In genomic region chr13:97432917-97433726, GRCh38 we compare ENCODE assay signal across 8 cellular contexts. TPM values are rescaled to one million over a fixed set of nuclear protein-coding genes. Genes with fewer than 3 reads are reported as not detected.
DNase-seq lines count a peak whose midpoint lies in the region; ATAC-seq and TF ChIP-seq lines count a peak whose summit lies in the region.

No MANE protein-coding gene starts in this region.

- peak overlapping the region; percentile 92 to 97 (median 93) for H3K4me3 Mint-ChIP-seq in T-cell

- no peaks in the 10 kb centered on the region for H3K36me3 ChIP-seq in heart left ventricle
- H3K36me3 ChIP-seq in trophoblast cell (ENCODE audit: control insufficient read depth in 1 of 2, insufficient read depth in 2 of 2, low read length in 2 of 2), result no peaks in the 10 kb centered on the region
- no peaks in the 10 kb centered on the region for H3K36me3 ChIP-seq in transverse colon

- peak; percentile 84 for DNase-seq in GM13976 (ENCODE audit: low spot score)
- peak; percentile 100 for DNase-seq in NCI-H146 (lab: John Stamatoyannopoulos, UW)
- peak; percentile 92 to 100 (median 97) for DNase-seq in T-cell
- DNase-seq in amniotic epithelial cell (ENCODE audit: low read depth), result peak; percentile 100
- peak; percentile 99 for DNase-seq in heart left ventricle
- peak; percentile 100 for DNase-seq in trophoblast cell
- DNase-seq in transverse colon, result peak; percentile 99

- H3K27me3 Mint-ChIP-seq in T-cell, result peaks cover 5 to 7% of the 10 kb centered on the region in 2 donors

- 0% methylated on average over 46 to 50 of the region's 50 CpGs for WGBS in heart left ventricle, 4 donors
- no CpG with 5 or more reads among the region's 50 CpGs for whole genome bisulfite sequencing in trophoblast cell (ENCODE audit: extremely low coverage, insufficient coverage, insufficient read length)
- 7% methylated on average over 50 of the region's 50 CpGs; no CpG with 5 or more reads in 1 of the 2 donors for WGBS in transverse colon (ENCODE audit: low coverage in 1 of 2), 2 donors

- H4K8ac ChIP-seq in trophoblast cell (ENCODE audit: low read depth, low read length), result peak overlapping the region; percentile 90

- intact Hi-C loops in heart left ventricle (cut with DNase I), result loop anchor here in 4 of 10 donors (5.0 to 10.0 kb wide), 11 partner anchors 66 to 372 kb away; partner anchors contain the start of gene MBNL2 (in 3 of the 4)
- intact Hi-C loops in transverse colon (cut with DNase I; ENCODE audit: low total_unique reads), result loop anchor here (5.0 kb wide), 1 partner anchor 136 kb away; no protein-coding TSS in a partner anchor

- peak overlapping the region; percentile 80 for H2BK120ac ChIP-seq in trophoblast cell (ENCODE audit: insufficient read depth, low read length, poor library complexity)

- H2AK5ac ChIP-seq in trophoblast cell (ENCODE audit: low read length), result peak overlapping the region; percentile 35

- peak overlapping the region; percentile 82 for H2AFZ ChIP-seq in trophoblast cell (ENCODE audit: insufficient read depth, low read length, poor library complexity)

- no peak overlapping the region for H2BK12ac ChIP-seq in trophoblast cell (ENCODE audit: low read length)

- peak in 1 of 2 donors; percentile 30 for TF ChIP-seq POLR2A in heart left ventricle (IDR thresholded peaks at IDR 0.05)
- no peak for TF ChIP-seq POLR2A in transverse colon (IDR thresholded peaks at IDR 0.05)

- H3K4me1 ChIP-seq in heart left ventricle, result peaks cover 0 to 43% (median 28%) of the 10 kb centered on the region in 12 donors
- H3K4me1 ChIP-seq in trophoblast cell (ENCODE audit: control insufficient read depth in 1 of 2, insufficient read depth in 2 of 2, low read length in 2 of 2), result no peaks in the 10 kb centered on the region
- peaks cover 7 to 46% (median 38%) of the 10 kb centered on the region in 4 donors for H3K4me1 ChIP-seq in transverse colon

- H3K4me3 ChIP-seq in heart left ventricle, result peak overlapping the region; percentile 72 to 92 (median 87)
- peak overlapping the region; percentile 86 for H3K4me3 ChIP-seq in trophoblast cell (ENCODE audit: low read depth, low read length)
- H3K4me3 ChIP-seq in transverse colon, result peak overlapping the region; percentile 46 to 83 (median 78)

- H3K27ac Mint-ChIP-seq in T-cell, result peak overlapping the region; percentile 99 to 100

- H3K79me1 ChIP-seq in trophoblast cell (ENCODE audit: low read length), result peaks cover 7% of the 10 kb centered on the region

- H3K4me2 ChIP-seq in trophoblast cell (ENCODE audit: low read length), result peak overlapping the region; percentile 87

- ATAC-seq in HG02870 (IDR thresholded peaks at IDR 0.05; ENCODE audit: unreplicated experiment) (peak; percentile 80), T-cell (replicated peaks in 1 of 4) (peak; percentile 74 to 79 (median 74)), heart left ventricle (peak; percentile 92 to 96 (median 95))

- peak overlapping the region; percentile 96 to 100 (median 99) for H3K27ac ChIP-seq in heart left ventricle
- H3K27ac ChIP-seq in trophoblast cell (ENCODE audit: low read depth, low read length), result peak overlapping the region; percentile 94
- H3K27ac ChIP-seq in transverse colon, result peak overlapping the region; percentile 99 to 100 (median 100)

- H3K14ac ChIP-seq in trophoblast cell (ENCODE audit: low read length), result peak overlapping the region; percentile 72

- H3K9me3 ChIP-seq in heart left ventricle (no peaks in the 10 kb centered on the region), trophoblast cell (ENCODE audit: insufficient read depth, low read depth, low read length) (no peaks in the 10 kb centered on the region), transverse colon (no peaks in the 10 kb centered on the region)

- H3K4ac ChIP-seq in trophoblast cell (ENCODE audit: low read depth, low read length), result peak overlapping the region; percentile 69

- no peaks in the 10 kb centered on the region for H3K36me3 Mint-ChIP-seq in T-cell

- in situ Hi-C loops in GM13976 (cut with MboI; ENCODE audit: low sequenced_read_pairs, unreplicated experiment) (loop anchor here (25.0 kb wide), 1 partner anchor 554 kb away; no protein-coding TSS in a partner anchor), transverse colon (cut with MboI; ENCODE audit: low pct_ligation_motif_present in 1 of 4, low pct_unique_long_range_greater_than_20kb in 1 of 4, low sequenced_read_pairs in 3 of 4) (loop anchor here in 1 of 4 donors (10.0 kb wide), 1 partner anchor 208 kb away; the partner anchor contains the start of gene MBNL2)

- no peaks in the 10 kb centered on the region for H3K27me3 ChIP-seq in heart left ventricle
- H3K27me3 ChIP-seq in trophoblast cell (ENCODE audit: insufficient read depth, low read length), result no peaks in the 10 kb centered on the region
- H3K27me3 ChIP-seq in transverse colon, result no peaks in the 10 kb centered on the region

- CTCF ChIA-PET in T-cell (lab: Charles Lee), result interaction anchor here (0.6 to 2.4 kb wide), 7 partner anchors 10 to 1757 kb away, joined by 3 to 14 read pairs (median 4); partner anchors contain the start of gene DNAJC3 (in 1 of the 2)

- H3K79me2 ChIP-seq in trophoblast cell (ENCODE audit: control insufficient read depth, insufficient read depth, low read length, poor library complexity), result peaks cover 6% of the 10 kb centered on the region

- H3K9me3 Mint-ChIP-seq in T-cell, result no peaks in the 10 kb centered on the region

- peaks cover 31 to 35% (median 34%) of the 10 kb centered on the region in 3 donors for H3K4me1 Mint-ChIP-seq in T-cell

- POLR2A ChIA-PET in T-cell (lab: Charles Lee), result interaction anchor here (0.6 to 3.2 kb wide), 5 partner anchors 20 to 211 kb away, joined by 3 to 63 read pairs (median 7); partner anchors contain the start of gene MBNL2 (in 2 of the 2)

- H3K18ac ChIP-seq in trophoblast cell (ENCODE audit: low read length), result peak overlapping the region; percentile 75

- TF ChIP-seq CTCF in GM13976 (IDR thresholded peaks at IDR 0.05; ENCODE audit: borderline replicate concordance, control extremely low read depth, extremely low read depth, insufficient read depth, missing control alignments), result no peak
- no peak for TF ChIP-seq CTCF in heart left ventricle (IDR thresholded peaks at IDR 0.05)
- no peak for TF ChIP-seq CTCF in transverse colon (IDR thresholded peaks at IDR 0.05)

- peak overlapping the region; percentile 98 for H4K91ac ChIP-seq in trophoblast cell (ENCODE audit: low read depth, low read length)

- peak overlapping the region; percentile 73 for H4K12ac ChIP-seq in trophoblast cell (ENCODE audit: low read depth, low read length)

- no peak for TF ChIP-seq EP300 in transverse colon (IDR thresholded peaks at IDR 0.05; ENCODE audit: low read depth)

- no peak overlapping the region for H3K23ac ChIP-seq in trophoblast cell (ENCODE audit: low read length)

- H2BK5ac ChIP-seq in trophoblast cell (ENCODE audit: low read depth, low read length, poor library complexity), result peak overlapping the region; percentile 92

- H3K9ac ChIP-seq in trophoblast cell (ENCODE audit: low read length), result peak overlapping the region; percentile 89

RNA-seq across cellular contexts. Expression of gene RAP2A, which starts 0.8 kb away (rescaled TPM):
- total RNA-seq in T-cell (10 to 100 TPM; 14.0 to 25.6 (median 20.2) TPM), heart left ventricle (10 to 100 TPM; 14.2 to 34.8 (median 24.3) TPM), transverse colon (10 to 100 TPM; 10.5 to 23.2 (median 20.7) TPM)
- polyA plus RNA-seq in heart left ventricle, result 10 to 100 TPM in 1 of 2 donors, 1 to 10 TPM in 1; 3.9 to 14.5 TPM
- 20.2 TPM in 2 replicates for polyA plus RNA-seq in trophoblast cell (2013)

Comparison
In these comparisons a context has a peak if more than half of its experiments do, and no peak if none do; other contexts are left out.
1. Peak in every context shown above with its lines: DNase-seq, ATAC-seq, H3K4me3 ChIP-seq and H3K27ac ChIP-seq.